Comparison of ENCODE assay signal across 13 cellular contexts in genomic region chr18:56402872-56403516, GRCh38.
DNase-seq lines count a peak whose midpoint lies in the region; ATAC-seq lines count a peak whose summit lies in the region.
"Had no signal": no experiment of that assay in that cellular context is flagged by ENCODE, and none has a peak within 500 bp of the region (broad histone marks: within the 10 kb centered on the region; RNA-seq: fewer than 3 reads in every experiment).

No MANE protein-coding gene starts in this region.

- peak; percentile 56 for DNase-seq in AG08396 (ENCODE audit: low spot score)
- DNase-seq in NCI-H446 treated with DMSO at 0.1 percent for 48 hours (lab: John Stamatoyannopoulos, UW) = peak; percentile 47
- DNase-seq in dedifferentiated amniotic fluid mesenchymal stem cell (ENCODE audit: extremely low spot score) = peak; percentile 94
- no peak for DNase-seq in SKM-1 (lab: John Stamatoyannopoulos, UW; ENCODE audit: unreplicated experiment)
- DNase-seq in foreskin melanocyte = no peak
- DNase-seq: activated CD8-positive, alpha-beta T cell treated with anti-CD3 and anti-CD28 coated beads, Interleukin-2, amount 10 ng/mL, durations not matched to agents 7 days and 5 days; CD4-positive, alpha-beta T cell; NCI-H187 treated with DMSO at 0.1 percent for 48 hours; occipital lobe; SIG-M5 had no signal

- H3K4me3 ChIP-seq in muscle layer of duodenum (ENCODE audit: low read depth in 1 of 2, low read length in 2 of 2) = no peak overlapping the region

- H3K27me3 ChIP-seq in muscle layer of duodenum (ENCODE audit: low read depth, low read length) = no peaks in the 10 kb centered on the region

- H3K9me3 ChIP-seq in muscle layer of duodenum (ENCODE audit: control insufficient read depth in 1 of 2, low read length in 2 of 2) = no peaks in the 10 kb centered on the region

- ATAC-seq in GM19023 (IDR thresholded peaks at IDR 0.05; ENCODE audit: unreplicated experiment) (no peak), GM19452 (IDR thresholded peaks at IDR 0.05; ENCODE audit: unreplicated experiment) (no peak)
- ATAC-seq: activated CD8-positive, alpha-beta T cell treated with anti-CD3 and anti-CD28 coated beads, Interleukin-2, amount 10 ng/mL, durations not matched to agents 7 days and 5 days had no signal

- H3K27ac ChIP-seq in muscle layer of duodenum (ENCODE audit: low read length) = peak overlapping the region; percentile 2

- H3K36me3 ChIP-seq in muscle layer of duodenum (ENCODE audit: control insufficient read depth in 1 of 2, insufficient read depth in 2 of 2, low read length in 2 of 2) = no peaks in the 10 kb centered on the region

- no peaks in the 10 kb centered on the region for H3K4me1 ChIP-seq in muscle layer of duodenum (ENCODE audit: control insufficient read depth in 1 of 2, insufficient read depth in 2 of 2, low read length in 2 of 2)

Comparison
In these comparisons a context has a peak if more than half of its experiments do, and no peak if none do; other contexts are left out.
1. DNase-seq: peak in AG08396 (single experiment), NCI-H446 treated with DMSO at 0.1 percent for 48 hours (single experiment) and dedifferentiated amniotic fluid mesenchymal stem cell (single experiment); none in SKM-1 (single experiment) and foreskin melanocyte (single experiment).